ENCODE assay signal across 9 cellular contexts in genomic region chr17:39739885-39740356, GRCh38. TPM values are rescaled to one million over a fixed set of nuclear protein-coding genes. Genes with fewer than 3 reads are reported as not detected.
DNase-seq lines count a peak whose midpoint lies in the region; ATAC-seq and TF ChIP-seq lines count a peak whose summit lies in the region.
"Had no signal": no experiment of that assay in that cellular context is flagged by ENCODE, and none has a peak within 500 bp of the region (broad histone marks: within the 10 kb centered on the region; RNA-seq: fewer than 3 reads in every experiment).

No MANE protein-coding gene starts in this region.

- peak overlapping the region; percentile 95 to 99 (median 98) for H3K27ac ChIP-seq in body of pancreas
- H3K27ac ChIP-seq in left lung = peak overlapping the region in 1 of 2 donors; percentile 10
- H3K27ac ChIP-seq in subcutaneous abdominal adipose tissue (ENCODE audit: low read depth, low read length) = no peak overlapping the region
- H3K27ac ChIP-seq: heart right ventricle had no signal

- intact Hi-C loops in body of pancreas (cut with DNase I) (loop anchor here (10.0 kb wide), 1 partner anchor 55 kb away; the partner anchor contains the start of gene PGAP3), left lung (cut with DNase I) (loop anchor here in 1 of 2 donors (10.0 kb wide), 1 partner anchor 105 kb away; the partner anchor contains the start of gene STARD3)

- TF ChIP-seq CTCF in body of pancreas (IDR thresholded peaks at IDR 0.05) (no peak), left lung (IDR thresholded peaks at IDR 0.05) (no peak)

- H3K4me1 ChIP-seq in body of pancreas (peaks cover 45% of the 10 kb centered on the region), left lung (peaks cover 6 to 37% of the 10 kb centered on the region in 2 donors), subcutaneous abdominal adipose tissue (ENCODE audit: control insufficient read depth in 5 of 5, insufficient read depth in 5 of 5, low read length in 5 of 5) (peaks cover 0 to 22% (median 20%) of the 10 kb centered on the region in 5 donors)

- no peak for TF ChIP-seq POLR2A in body of pancreas (IDR thresholded peaks at IDR 0.05)

- peaks cover 15 to 16% of the 10 kb centered on the region in 2 donors for H3K36me3 ChIP-seq in body of pancreas (replicated peaks in 1 of 2; ENCODE audit: insufficient read depth in 1 of 2, low read depth in 2 of 2)
- peaks cover 0 to 7% of the 10 kb centered on the region in 2 donors for H3K36me3 ChIP-seq in left lung
- no peaks in the 10 kb centered on the region for H3K36me3 ChIP-seq in subcutaneous abdominal adipose tissue (ENCODE audit: control insufficient read depth in 5 of 5, insufficient read depth in 5 of 5, low read length in 5 of 5)
- H3K36me3 ChIP-seq: heart right ventricle had no signal

- ATAC-seq in body of pancreas = no peak
- no peak for ATAC-seq in left lung
- no peak for ATAC-seq in HG03135 (IDR thresholded peaks at IDR 0.05; ENCODE audit: unreplicated experiment)

- 17 to 21% methylated on average over 8 to 9 of the region's 9 CpGs for WGBS in body of pancreas, 2 donors

- peak overlapping the region; percentile 9 to 64 for H3K4me3 ChIP-seq in body of pancreas
- peak overlapping the region; percentile 36 to 46 for H3K4me3 ChIP-seq in left lung
- H3K4me3 ChIP-seq in subcutaneous abdominal adipose tissue (ENCODE audit: low read depth in 1 of 5, low read length in 5 of 5) = peak overlapping the region in 4 of 5 donors; percentile 11 to 42 (median 29)

- H3K27me3 ChIP-seq in body of pancreas (no peaks in the 10 kb centered on the region), left lung (peaks cover 17 to 96% of the 10 kb centered on the region in 2 donors), subcutaneous abdominal adipose tissue (ENCODE audit: control insufficient read depth in 5 of 5, insufficient read depth in 4 of 5, low read length in 5 of 5) (peaks cover 34 to 72% (median 67%) of the 10 kb centered on the region in 5 donors)

- DNase-seq in DMS53 (lab: John Stamatoyannopoulos, UW) = peak; percentile 63
- no peak for DNase-seq in DMS53 treated with DMSO at 0.1 percent for 48 hours (lab: John Stamatoyannopoulos, UW; ENCODE audit: unreplicated experiment)
- peak in 2 of 4 donors; percentile 17 to 33 for DNase-seq in body of pancreas
- no peak for DNase-seq in left lung
- no peak for DNase-seq in C1 segment of cervical spinal cord (lab: John Stamatoyannopoulos, UW)
- DNase-seq in stimulated activated CD4-positive, alpha-beta T cell treated with anti-CD3 and anti-CD28 coated beads, Interleukin-1b, Interleukin-23, amount 100 ng/mL, for 48 hours = no peak
- DNase-seq: heart right ventricle had no signal

- H3K9me3 ChIP-seq in body of pancreas (no peaks in the 10 kb centered on the region), left lung (no peaks in the 10 kb centered on the region), subcutaneous abdominal adipose tissue (ENCODE audit: control insufficient read depth in 5 of 5, low read length in 5 of 5) (no peaks in the 10 kb centered on the region)
- H3K9me3 ChIP-seq: heart right ventricle had no signal

- peak overlapping the region in 1 of 5 donors; percentile 30 for H3K9ac ChIP-seq in subcutaneous abdominal adipose tissue (ENCODE audit: low read length in 5 of 5)

RNA-seq across cellular contexts. Expression of gene GRB7, which starts 2.2 kb away (rescaled TPM):
- 10 to 100 TPM; 25.4 to 39.9 TPM for total RNA-seq in body of pancreas
- total RNA-seq in left lung = 10 to 100 TPM; 12.4 to 31.9 TPM

RNA-seq across cellular contexts. Expression of gene MIEN1, which starts 9.6 kb away (rescaled TPM):
- 10 to 100 TPM; 79.1 to 98.2 TPM for total RNA-seq in body of pancreas
- 10 to 100 TPM; 45.6 to 57.9 TPM for total RNA-seq in left lung

RNA-seq across cellular contexts. Expression of gene ERBB2, which starts 40.1 kb away (rescaled TPM):
- total RNA-seq in body of pancreas = 10 to 100 TPM; 52.4 to 65.3 TPM
- 100 to 1,000 TPM in 1 of 2 donors, 10 to 100 TPM in 1; 65.1 to 137 TPM for total RNA-seq in left lung

RNA-seq across cellular contexts. Expression of gene PGAP3, which starts 52.1 kb away (rescaled TPM):
- 10 to 100 TPM; 13.8 to 33.2 TPM for total RNA-seq in body of pancreas
- total RNA-seq in left lung = 10 to 100 TPM; 17.2 to 32.9 TPM
